Comparison of ENCODE assay signal across 19 cellular contexts in the genomic region with DNA sequence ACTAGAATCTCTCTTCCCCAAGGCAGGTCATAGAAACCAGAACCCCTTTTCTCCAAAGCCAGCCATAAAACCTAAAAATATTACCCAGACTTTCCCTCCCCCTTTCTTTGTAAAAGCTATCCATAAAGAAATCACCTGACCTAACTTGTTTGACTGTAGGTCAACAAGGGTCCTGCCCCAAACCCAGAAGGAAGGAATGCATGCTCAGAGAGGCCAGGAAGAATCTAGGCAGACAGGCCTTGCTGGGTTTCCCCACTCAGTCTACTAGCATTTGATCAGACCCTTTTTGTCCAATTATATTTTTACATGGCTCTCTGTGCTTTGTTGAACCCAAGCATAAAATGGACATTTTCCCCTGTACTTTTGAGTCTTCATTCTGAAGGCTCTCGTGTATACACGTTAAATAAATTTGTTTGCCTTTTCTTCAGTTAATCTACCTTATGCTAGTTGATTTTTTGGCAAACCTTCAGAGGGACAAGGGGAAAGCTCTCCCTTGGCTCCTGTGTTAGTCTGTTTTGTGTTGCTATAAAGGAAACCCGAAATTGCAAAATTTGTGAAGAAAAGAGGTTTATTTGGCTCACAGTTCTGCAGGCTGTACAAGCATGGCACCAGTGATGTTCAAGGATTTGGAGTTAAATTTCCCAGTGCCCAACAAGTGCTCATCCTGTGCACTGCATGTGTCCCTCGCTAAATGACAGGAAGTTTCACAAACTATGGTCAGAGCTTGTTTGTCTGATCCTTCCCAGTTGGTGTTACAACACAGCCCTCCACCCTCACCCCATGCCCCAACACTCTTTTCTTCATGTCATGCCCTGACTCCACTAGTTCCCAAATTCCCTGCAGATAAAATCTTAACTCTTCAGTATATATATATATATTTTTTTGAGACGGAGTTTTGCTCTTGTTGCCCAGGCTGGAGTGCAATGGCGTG. TPM values are rescaled to one million over a fixed set of nuclear protein-coding genes. Genes with fewer than 3 reads are reported as not detected.
DNase-seq lines count a peak whose midpoint lies in the region; ATAC-seq and TF ChIP-seq lines count a peak whose summit lies in the region.
"Had no signal": no experiment of that assay in that cellular context is flagged by ENCODE, and none has a peak within 500 bp of the region (broad histone marks: within the 10 kb centered on the region; RNA-seq: fewer than 3 reads in every experiment).

No MANE protein-coding gene starts in this region.

- H3K4me1 ChIP-seq in breast epithelium = no peaks in the 10 kb centered on the region
- H3K4me1 ChIP-seq: adrenal gland had no signal

- intact Hi-C loops in breast epithelium (cut with DNase I; ENCODE audit: low total_unique reads) = no loop called here

- H3K36me3 ChIP-seq in breast epithelium = no peaks in the 10 kb centered on the region
- H3K36me3 ChIP-seq: adrenal gland had no signal

- H3K4me3 Mint-ChIP-seq in stimulated activated memory B cell treated with anti-CD40 and anti-IgM and Interleukin-4, amounts not matched to agents 10 μg/mL and 1 μg/mL and 100 μg/mL, for 72 hours = no peak overlapping the region

- no peak for ATAC-seq in stimulated activated memory B cell treated with anti-CD40 and anti-IgM and Interleukin-4, amounts not matched to agents 10 μg/mL and 1 μg/mL and 100 μg/mL, for 72 hours
- ATAC-seq in HG02588 (IDR thresholded peaks at IDR 0.05; ENCODE audit: unreplicated experiment) = no peak
- ATAC-seq: activated CD4-positive, CD25-positive, alpha-beta regulatory T cell treated with anti-CD3 and anti-CD28 coated beads, Interleukin-2, amount 50 U/mL, for 24 hours had no signal

- DNase-seq in SIG-M5 treated with dmso at 0.1 percent for 504 hours (lab: John Stamatoyannopoulos, UW; ENCODE audit: unreplicated experiment) (peak; percentile 77), SIG-M5 (lab: John Stamatoyannopoulos, UW) (no peak), NOMO-1 treated with DMSO at 0.1 percent for 48 hours (lab: John Stamatoyannopoulos, UW; ENCODE audit: unreplicated experiment) (peak; percentile 59), islet precursor cell (peak; percentile 67), NCI-H1105 treated with DMSO at 0.1 percent for 48 hours (lab: John Stamatoyannopoulos, UW) (no peak), breast epithelium (ENCODE audit: low spot score in 2 of 2) (no peak)
- DNase-seq: 8988T; adrenal gland; left cardiac atrium; NCI-H1092 treated with DMSO at 0.1 percent for 48 hours; NCI-H2107; NCI-H524 treated with DMSO at 0.1 percent for 48 hours; OCI-M1; stimulated activated CD4-positive, alpha-beta T cell treated with anti-CD3 and anti-CD28 coated beads, Interleukin-4, amount 100 ng/mL, for 1 hour; T-helper 9 cell had no signal

- TF ChIP-seq POLR2A in breast epithelium (IDR thresholded peaks at IDR 0.05) = no peak

- peaks cover 3% of the 10 kb centered on the region for H3K9me3 Mint-ChIP-seq in stimulated activated memory B cell treated with anti-CD40 and anti-IgM and Interleukin-4, amounts not matched to agents 10 μg/mL and 1 μg/mL and 100 μg/mL, for 72 hours

- no peaks in the 10 kb centered on the region for H3K27me3 ChIP-seq in breast epithelium
- H3K27me3 ChIP-seq: adrenal gland had no signal

- no peaks in the 10 kb centered on the region for H3K36me3 Mint-ChIP-seq in stimulated activated memory B cell treated with anti-CD40 and anti-IgM and Interleukin-4, amounts not matched to agents 10 μg/mL and 1 μg/mL and 100 μg/mL, for 72 hours

- TF ChIP-seq CTCF in breast epithelium (IDR thresholded peaks at IDR 0.05) = no peak

- H3K4me3 ChIP-seq in breast epithelium = no peak overlapping the region
- H3K4me3 ChIP-seq: adrenal gland had no signal

- H3K27ac ChIP-seq in breast epithelium = no peak overlapping the region
- H3K27ac ChIP-seq: adrenal gland, parathyroid adenoma had no signal

- peaks cover 11% of the 10 kb centered on the region for H3K4me1 Mint-ChIP-seq in stimulated activated memory B cell treated with anti-CD40 and anti-IgM and Interleukin-4, amounts not matched to agents 10 μg/mL and 1 μg/mL and 100 μg/mL, for 72 hours

- no peaks in the 10 kb centered on the region for H3K9me3 ChIP-seq in breast epithelium
- H3K9me3 ChIP-seq: adrenal gland had no signal

- H3K27me3 Mint-ChIP-seq in stimulated activated memory B cell treated with anti-CD40 and anti-IgM and Interleukin-4, amounts not matched to agents 10 μg/mL and 1 μg/mL and 100 μg/mL, for 72 hours = no peaks in the 10 kb centered on the region

- H3K27ac Mint-ChIP-seq in stimulated activated memory B cell treated with anti-CD40 and anti-IgM and Interleukin-4, amounts not matched to agents 10 μg/mL and 1 μg/mL and 100 μg/mL, for 72 hours = peak overlapping the region; percentile 11

RNA-seq across cellular contexts. Expression of a gene that starts 14.2 kb away (rescaled TPM):
- total RNA-seq in breast epithelium = 10 to 100 TPM; 23.4 to 28.4 (median 24.6) TPM

Comparison
In these comparisons a context has a peak if more than half of its experiments do, and no peak if none do; other contexts are left out.
1. DNase-seq: peak in SIG-M5 treated with dmso at 0.1 percent for 504 hours (single experiment), NOMO-1 treated with DMSO at 0.1 percent for 48 hours (single experiment) and islet precursor cell (single experiment); none in SIG-M5 (single experiment), NCI-H1105 treated with DMSO at 0.1 percent for 48 hours (single experiment) and breast epithelium (0 of 2).